1 cellular context compared by ENCODE assay signal in the genomic region with DNA sequence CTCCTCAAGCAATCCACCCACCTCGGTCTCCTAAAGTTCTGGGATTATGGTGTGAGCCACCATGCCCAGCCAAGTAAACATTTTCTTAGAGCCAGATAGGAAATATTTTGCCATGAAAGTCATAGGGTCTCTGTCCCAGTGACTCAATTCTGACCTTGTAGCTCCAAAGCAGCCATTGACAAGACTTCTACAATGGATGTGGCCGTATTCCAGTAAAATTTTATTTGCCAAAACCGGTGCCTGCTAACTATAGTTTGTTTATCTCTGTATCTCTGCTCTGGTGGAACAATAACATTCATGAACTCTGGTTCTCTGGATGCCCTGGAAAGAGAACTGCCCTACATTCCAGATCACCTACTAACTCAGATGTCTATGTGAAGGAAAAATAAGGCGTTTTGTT.
TF ChIP-seq lines count a peak whose summit lies in the region.

No MANE protein-coding gene starts in this region.

TF ChIP-seq in endothelial cell of umbilical vein, 7 proteins besides CTCF, POLR2A, EP300 and RAD21:
- no peak for TF ChIP-seq MYC (IDR thresholded peaks at IDR 0.05; ENCODE audit: low read depth, low read length)
- TF ChIP-seq JUN (IDR thresholded peaks at IDR 0.05; ENCODE audit: borderline replicate concordance, insufficient read depth, insufficient read length, low read depth) = peak; percentile 86
- TF ChIP-seq FOS (IDR thresholded peaks at IDR 0.05; ENCODE audit: borderline replicate concordance, insufficient read depth, low read length) = peak; percentile 82
- peak; percentile 75 for TF ChIP-seq POLR2AphosphoS5 (IDR thresholded peaks at IDR 0.05; ENCODE audit: insufficient read depth, low read depth, low read length)
- TF ChIP-seq, protein P1, sequence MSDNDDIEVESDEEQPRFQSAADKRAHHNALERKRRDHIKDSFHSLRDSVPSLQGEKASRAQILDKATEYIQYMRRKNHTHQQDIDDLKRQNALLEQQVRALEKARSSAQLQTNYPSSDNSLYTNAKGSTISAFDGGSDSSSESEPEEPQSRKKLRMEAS (IDR thresholded peaks at IDR 0.05; ENCODE audit: insufficient read depth, insufficient read length) = no peak
- TF ChIP-seq EZH2 (IDR thresholded peaks at IDR 0.05; ENCODE audit: borderline replicate concordance, low read depth, low read length, severe bottlenecking) = no peak
- peak; percentile 95 for TF ChIP-seq GATA2 (IDR thresholded peaks at IDR 0.05; ENCODE audit: insufficient read depth, insufficient read length, low read depth, low read length)
